Comparison of ENCODE assay signal across 8 cellular contexts in the genomic region with DNA sequence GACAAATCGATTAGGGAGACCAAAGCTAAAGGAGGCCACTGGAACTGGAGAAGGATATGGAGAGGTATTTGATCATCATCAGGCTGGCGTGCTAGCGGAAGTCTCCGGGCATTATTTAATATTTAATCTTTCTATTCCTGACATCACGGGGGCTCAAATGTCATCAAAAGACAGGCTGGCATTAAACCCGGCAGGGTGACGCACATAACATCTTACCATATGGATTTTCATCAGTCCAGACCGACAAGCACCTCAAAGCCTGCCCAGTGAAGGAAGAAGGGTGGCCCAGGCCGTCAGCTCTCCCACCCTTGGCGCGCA. TPM values are rescaled to one million over a fixed set of nuclear protein-coding genes. Genes with fewer than 3 reads are reported as not detected.
DNase-seq lines count a peak whose midpoint lies in the region; ATAC-seq, FAIRE-seq and TF ChIP-seq lines count a peak whose summit lies in the region.

No MANE protein-coding gene starts in this region.

- no peak for TF ChIP-seq CTCF in NB4 (IDR thresholded peaks at IDR 0.05; ENCODE audit: low read depth, low read length)
- no peak for TF ChIP-seq CTCF in GM12878 (IDR thresholded peaks at IDR 0.05 in 2 of 3, conservative IDR thresholded peaks at IDR 0.05 in 1 of 3; ENCODE audit: control insufficient read depth in 2 of 3, extremely low read depth in 1 of 3, insufficient read depth in 1 of 3, low read depth in 3 of 3, low read length in 3 of 3)
- no peak for TF ChIP-seq CTCF in kidney epithelial cell (IDR thresholded peaks at IDR 0.05; ENCODE audit: insufficient read depth, low read length, poor library complexity, severe bottlenecking)

- RAD21 ChIA-PET in GM12878 (lab: Charles Lee; ENCODE audit: unreplicated experiment): interaction anchor here (1.0 to 2.4 kb wide), 6 partner anchors 28 to 210 kb away, joined by 3 to 24 read pairs (median 6); a partner anchor contains a TSS

- H3K27me3 ChIP-seq in ACC112 (ENCODE audit: insufficient read depth, low read length) (no peaks in the 10 kb centered on the region), GM12878 (replicated peaks in 1 of 2; ENCODE audit: control insufficient read depth in 2 of 2, insufficient read depth in 2 of 2, low read length in 1 of 2) (no peaks in the 10 kb centered on the region), kidney epithelial cell (ENCODE audit: control insufficient read depth, insufficient read depth, low read length) (no peaks in the 10 kb centered on the region)

- ATAC-seq in GM18870 (IDR thresholded peaks at IDR 0.05; ENCODE audit: unreplicated experiment) (peak; percentile 11), GM12878 (no peak; the same call in 2 of the 3 replicates)

- H3K27ac ChIP-seq in ACC112 (ENCODE audit: low read depth, low read length) (peak overlapping the region; percentile 66), GM12878 (ENCODE audit: control insufficient read depth, insufficient read depth) (peak overlapping the region; percentile 55), temporal lobe (ENCODE audit: low read depth, low read length) (peak overlapping the region; percentile 69)

- H3K4me2 ChIP-seq in GM12878 (ENCODE audit: control insufficient read depth, insufficient read depth): peak overlapping the region; percentile 72

- peak overlapping the region; percentile 91 for H3K4me3 ChIP-seq in ACC112 (ENCODE audit: low read depth, low read length)
- peak overlapping the region; percentile 97 for H3K4me3 ChIP-seq in NB4 (ENCODE audit: low read depth, low read length)
- peak overlapping the region; percentile 78 for H3K4me3 ChIP-seq in GM12878
- H3K4me3 ChIP-seq in kidney epithelial cell (ENCODE audit: low read depth, low read length): peak overlapping the region; percentile 80

- intact Hi-C loops in GM12878 (cut with micrococcal nuclease; ENCODE audit: unreplicated experiment): loop anchor here (5.0 to 10.0 kb wide), 2 partner anchors 125 to 213 kb away; a partner anchor contains a TSS

- H3K9ac ChIP-seq in GM12878 (ENCODE audit: control insufficient read depth, insufficient read depth, low read length): peak overlapping the region; percentile 40

- TF ChIP-seq EP300 in GM12878 (IDR thresholded peaks at IDR 0.05; ENCODE audit: borderline replicate concordance in 1 of 2, control insufficient read depth in 1 of 2, low read depth in 2 of 2, low read length in 2 of 2): no peak

- TF ChIP-seq RAD21 in GM12878 (IDR thresholded peaks at IDR 0.05; ENCODE audit: insufficient read depth, low read depth, low read length): no peak

- H3K36me3 ChIP-seq in ACC112 (ENCODE audit: insufficient read depth, low read length): no peaks in the 10 kb centered on the region
- no peaks in the 10 kb centered on the region for H3K36me3 ChIP-seq in GM12878 (ENCODE audit: control insufficient read depth in 2 of 2, insufficient read depth in 2 of 2, low read length in 1 of 2)
- H3K36me3 ChIP-seq in kidney epithelial cell (ENCODE audit: control insufficient read depth, insufficient read depth, low read length): no peaks in the 10 kb centered on the region

- H3K79me2 ChIP-seq in ACC112 (ENCODE audit: control insufficient read depth, insufficient read depth, low read length, unreplicated experiment) (peaks cover 28% of the 10 kb centered on the region), GM12878 (ENCODE audit: control insufficient read depth, insufficient read depth, low read length) (peaks cover 9% of the 10 kb centered on the region)

- BruUV-seq in GM12878 (replicated peaks; lab: Mats Ljungman, UMichigan): no TSS peak

- POLR2A ChIA-PET in GM12878 (lab: Charles Lee): interaction anchor here (2.0 kb wide), 1 partner anchor 89 kb away, joined by 12 read pairs; a partner anchor contains a TSS

- H3K4me1 ChIP-seq in ACC112 (ENCODE audit: control insufficient read depth, insufficient read depth, low read length, unreplicated experiment) (peaks cover 20% of the 10 kb centered on the region), GM12878 (ENCODE audit: control insufficient read depth, insufficient read depth, low read length) (peaks cover 25% of the 10 kb centered on the region)

- H4K20me1 ChIP-seq in GM12878 (ENCODE audit: control insufficient read depth, insufficient read depth): no peaks in the 10 kb centered on the region

- TF ChIP-seq POLR2A in NB4 (IDR thresholded peaks at IDR 0.05; ENCODE audit: extremely low read depth, insufficient read length): no peak
- TF ChIP-seq POLR2A in GM12878 (IDR thresholded peaks at IDR 0.05; ENCODE audit: low read depth, low read length): no peak

- peak; percentile 70 for FAIRE-seq in GM12878 (lab: Jason Lieb, UNC)

- H2AFZ ChIP-seq in ACC112 (ENCODE audit: low read length, unreplicated experiment): peak overlapping the region; percentile 82
- peak overlapping the region; percentile 87 for H2AFZ ChIP-seq in GM12878 (ENCODE audit: control insufficient read depth, low read depth, low read length)

- SMC1A ChIA-PET in GM12878 (lab: Charles Lee; ENCODE audit: uncharacterized antibody, unreplicated experiment): interaction anchor here (1.5 to 2.4 kb wide), 5 partner anchors 12 to 190 kb away, joined by 3 to 20 read pairs (median 10); a partner anchor contains a TSS

- no peaks in the 10 kb centered on the region for H3K9me3 ChIP-seq in GM12878 (replicated peaks; ENCODE audit: control insufficient read depth, insufficient read depth, low read length)

- in situ Hi-C loops in GM12878 (cut with MboI): no loop called here

- DNase-seq in NB4 (ENCODE audit: low read depth) (no peak), GM12878 (ENCODE audit: low read depth, low spot score) (no peak), kidney epithelial cell (ENCODE audit: low read depth) (no peak), NCI-H128 (lab: John Stamatoyannopoulos, UW; ENCODE audit: unreplicated experiment) (no peak)
- DNase-seq in activated CD8-positive, alpha-beta memory T cell treated with anti-CD3 and anti-CD28 coated beads, Interleukin-2, amount 50 U/mL, for 48 hours: no peak

- WGBS in GM12878 (ENCODE audit: insufficient coverage, insufficient replicate concordance, low lambda C conversion rate, missing lambda C conversion rate): under 1% methylated on average over 11 of the region's 11 CpGs

- CTCF ChIA-PET in GM12878 (lab: Yijun Ruan, JAX): interaction anchor here (0.6 to 2.4 kb wide), 9 partner anchors 10 to 190 kb away, joined by 3 to 11 read pairs (median 4); a partner anchor contains a TSS

RNA-seq across cellular contexts. Expression of a gene that starts 0.6 kb away (rescaled TPM):
- total RNA-seq in GM12878 (2013; cell fraction: nucleolus; rRNA removed): 25.7 and 27.5 TPM in 2 replicates
- 5.1 and 8.0 TPM in 2 replicates for total RNA-seq in GM12878 (2014; rRNA removed)
- 10.5 and 10.8 TPM in 2 replicates for total RNA-seq in GM12878 (2014; rRNA removed; fragmentation: Illumina TruSeq; extraction: Trizol)
- total RNA-seq in GM12878 (2021): 8.9 and 11.1 TPM in 2 replicates
- polyA plus RNA-seq in GM12878 (2011; ENCODE audit: low read depth): 3.6 TPM
- polyA plus RNA-seq in GM12878 (2011; rRNA removed): 15.8 and 24.9 TPM in 2 replicates
- polyA plus RNA-seq in GM12878 (2011; cell fraction: cytosol; rRNA removed): 4.6 and 6.1 TPM in 2 replicates
- 5.3 and 5.8 TPM in 2 replicates for polyA plus RNA-seq in GM12878 (2011; cell fraction: nucleus; rRNA removed)
- polyA plus RNA-seq in GM12878 (2012): 7.1 and 8.4 TPM in 2 replicates
- 9.2 and 18.1 TPM in 2 replicates for polyA plus RNA-seq in GM12878 (2014; fragmentation: Illumina TruSeq; extraction: Trizol)
- 1 to 10 TPM; 6.6 to 7.5 TPM for polyA plus RNA-seq in GM12878 (2014; fragmentation: Nextera tagmentation; extraction: Ambion mirVana)
- 4.6 and 6.0 TPM in 2 replicates for polyA plus RNA-seq in GM12878 (2014; rRNA removed)
- 10 to 100 TPM; 12.3 to 13.9 TPM for polyA plus RNA-seq in GM12878 (2016; fragmentation: Nextera tagmentation; extraction: Ambion mirVana)
- 9.1 and 13.2 TPM in 2 replicates for polyA minus RNA-seq in GM12878 (2011; rRNA and poly(A)+ RNA removed)
- polyA minus RNA-seq in GM12878 (2011; cell fraction: cytosol; rRNA and poly(A)+ RNA removed): 4.6 and 8.0 TPM in 2 replicates
- polyA minus RNA-seq in GM12878 (2011; cell fraction: nucleus; rRNA and poly(A)+ RNA removed): 5.1 and 6.6 TPM in 2 replicates
- total RNA-seq in kidney epithelial cell: 55.2 and 63.6 TPM in 2 replicates
- 30.5 TPM for total RNA-seq in temporal lobe

RNA-seq across cellular contexts. Expression of a gene that starts 0.7 kb away (rescaled TPM):
- total RNA-seq in GM12878 (2013; cell fraction: nucleolus; rRNA removed): not detected in 2 replicates
- total RNA-seq in GM12878 (2014; rRNA removed): 0.33 and 0.45 TPM in 2 replicates
- total RNA-seq in GM12878 (2014; rRNA removed; fragmentation: Illumina TruSeq; extraction: Trizol): 0.28 and 0.89 TPM in 2 replicates
- total RNA-seq in GM12878 (2021): 0.48 TPM in 1 of 2 replicates, not detected in the other
- polyA plus RNA-seq in GM12878 (2011; ENCODE audit: low read depth): not detected
- polyA plus RNA-seq in GM12878 (2011; rRNA removed): 1.1 and 1.4 TPM in 2 replicates
- polyA plus RNA-seq in GM12878 (2011; cell fraction: cytosol; rRNA removed): 0.67 and 0.74 TPM in 2 replicates
- 0.24 TPM in 1 of 2 replicates, not detected in the other for polyA plus RNA-seq in GM12878 (2011; cell fraction: nucleus; rRNA removed)
- polyA plus RNA-seq in GM12878 (2012): 0.46 and 0.49 TPM in 2 replicates
- 0.60 and 1.1 TPM in 2 replicates for polyA plus RNA-seq in GM12878 (2014; fragmentation: Illumina TruSeq; extraction: Trizol)
- polyA plus RNA-seq in GM12878 (2014; fragmentation: Nextera tagmentation; extraction: Ambion mirVana): 1 to 10 TPM in 1 of 2 experiments, under 1 TPM in 1; 0.93 to 1.3 TPM
- 0.32 and 0.33 TPM in 2 replicates for polyA plus RNA-seq in GM12878 (2014; rRNA removed)
- polyA plus RNA-seq in GM12878 (2016; fragmentation: Nextera tagmentation; extraction: Ambion mirVana): 1 to 10 TPM in 1 of 2 experiments, under 1 TPM in 1; 0.40 to 1.3 TPM
- polyA minus RNA-seq in GM12878 (2011; rRNA and poly(A)+ RNA removed): 0.59 TPM in 1 of 2 replicates, not detected in the other
- not detected in 2 replicates for polyA minus RNA-seq in GM12878 (2011; cell fraction: cytosol; rRNA and poly(A)+ RNA removed)
- polyA minus RNA-seq in GM12878 (2011; cell fraction: nucleus; rRNA and poly(A)+ RNA removed): not detected in 2 replicates
- 1.8 and 5.2 TPM in 2 replicates for total RNA-seq in kidney epithelial cell
- 2.5 TPM for total RNA-seq in temporal lobe
